In the genomic region with DNA sequence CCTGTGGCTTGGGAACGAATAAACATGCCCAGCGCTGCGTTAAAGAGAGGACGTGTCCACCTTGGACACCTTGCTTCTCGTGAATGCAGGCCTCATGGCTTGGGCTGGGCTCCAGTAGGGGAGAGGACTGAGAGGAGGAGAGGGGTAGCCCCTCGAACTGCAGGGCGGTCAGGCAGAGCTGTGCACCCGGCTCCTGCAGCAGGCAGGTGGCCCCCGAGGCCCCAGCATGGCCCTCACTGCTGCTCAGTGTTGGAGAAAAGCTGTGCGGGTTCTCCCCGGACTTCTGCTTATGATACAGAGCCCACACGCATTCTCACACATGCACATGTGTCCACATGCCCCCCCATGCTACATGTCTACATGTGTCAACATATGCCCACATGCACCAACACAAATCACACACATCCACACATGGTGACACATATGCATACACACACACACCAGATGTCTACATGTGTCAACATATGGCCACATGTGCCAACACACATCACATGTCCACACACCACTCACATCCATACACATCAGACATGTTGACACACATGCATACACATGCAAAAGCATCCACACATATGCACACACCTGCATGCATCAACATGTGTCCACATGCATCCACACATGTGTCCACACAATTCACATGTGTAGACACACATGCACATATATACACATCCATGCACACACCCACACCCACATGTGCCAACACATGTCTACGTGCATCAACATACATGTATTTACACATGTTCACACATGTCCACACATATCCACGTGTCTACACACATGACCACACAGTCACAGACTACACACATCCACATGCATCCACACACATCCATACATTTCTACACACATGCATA, we compare ENCODE assay signal across 22 cellular contexts. TPM values are rescaled to one million over a fixed set of nuclear protein-coding genes. Genes with fewer than 3 reads are reported as not detected.
A peak's percentile ranks its signal among the peaks of the same experiment; 100 is the strongest.
DNase-seq lines count a peak whose midpoint lies in the region; ATAC-seq and TF ChIP-seq lines count a peak whose summit lies in the region.
"Had no signal": no experiment of that assay in that cellular context is flagged by ENCODE, and none has a peak within 500 bp of the region (broad histone marks: within the 10 kb centered on the region; RNA-seq: fewer than 3 reads in every experiment).

No MANE protein-coding gene starts in this region.

- H3K4me3 ChIP-seq in heart left ventricle (peak overlapping the region; percentile 39 to 81 (median 64)), trophoblast cell (ENCODE audit: low read depth, low read length) (no peak overlapping the region), gastroesophageal sphincter (peak overlapping the region in 1 of 2 donors; percentile 58)
- H3K4me3 ChIP-seq: pancreas had no signal

- H3K9me3 ChIP-seq in heart left ventricle (no peaks in the 10 kb centered on the region), trophoblast cell (ENCODE audit: insufficient read depth, low read depth, low read length) (peaks cover 5% of the 10 kb centered on the region), gastroesophageal sphincter (no peaks in the 10 kb centered on the region)
- H3K9me3 ChIP-seq: pancreas had no signal

- peaks cover 0 to 20% (median 0%) of the 10 kb centered on the region in 9 donors for H3K36me3 ChIP-seq in heart left ventricle
- H3K36me3 ChIP-seq in trophoblast cell (ENCODE audit: control insufficient read depth in 1 of 2, insufficient read depth in 2 of 2, low read length in 2 of 2), result no peaks in the 10 kb centered on the region
- H3K36me3 ChIP-seq in gastroesophageal sphincter, result peaks cover 0 to 3% of the 10 kb centered on the region in 2 donors
- H3K36me3 ChIP-seq: pancreas had no signal

- ATAC-seq in heart left ventricle, result peak in 1 of 4 donors; percentile 1
- ATAC-seq in left ventricle myocardium superior, result no peak
- ATAC-seq in GM18867 (IDR thresholded peaks at IDR 0.05; ENCODE audit: unreplicated experiment), result no peak
- ATAC-seq in gastroesophageal sphincter, result no peak
- ATAC-seq in HG03135 (IDR thresholded peaks at IDR 0.05; ENCODE audit: unreplicated experiment), result no peak
- ATAC-seq: pancreas had no signal

- no peak overlapping the region for H2BK5ac ChIP-seq in trophoblast cell (ENCODE audit: low read depth, low read length, poor library complexity)

- no peak overlapping the region for H3K4ac ChIP-seq in trophoblast cell (ENCODE audit: low read depth, low read length)

- H3K18ac ChIP-seq in trophoblast cell (ENCODE audit: low read length), result no peak overlapping the region

- H3K9ac ChIP-seq in trophoblast cell (ENCODE audit: low read length), result no peak overlapping the region

- TF ChIP-seq CTCF in heart left ventricle (IDR thresholded peaks at IDR 0.05) (no peak), gastroesophageal sphincter (IDR thresholded peaks at IDR 0.05) (no peak)

- no peak overlapping the region for H2BK120ac ChIP-seq in trophoblast cell (ENCODE audit: insufficient read depth, low read length, poor library complexity)

- H2AFZ ChIP-seq in trophoblast cell (ENCODE audit: insufficient read depth, low read length, poor library complexity), result no peak overlapping the region

- WGBS in heart left ventricle, 4 donors, result 85 to 92% (median 90%) methylated on average over 13 to 14 of the region's 14 CpGs
- no CpG with 5 or more reads among the region's 14 CpGs for WGBS in trophoblast cell (ENCODE audit: extremely low coverage, insufficient coverage, insufficient read length)
- WGBS in gastroesophageal sphincter (ENCODE audit: low coverage in 1 of 2), 2 donors, result 84 to 88% methylated on average over 5 to 7 of the region's 14 CpGs

- H3K27ac ChIP-seq in heart left ventricle (peak overlapping the region in 5 of 12 donors; percentile 13 to 89 (median 85)), trophoblast cell (ENCODE audit: low read depth, low read length) (no peak overlapping the region), gastroesophageal sphincter (peak overlapping the region in 1 of 4 donors; percentile 86)
- H3K27ac ChIP-seq: pancreas had no signal

- H3K4me2 ChIP-seq in trophoblast cell (ENCODE audit: low read length), result no peak overlapping the region

- H2BK12ac ChIP-seq in trophoblast cell (ENCODE audit: low read length), result no peak overlapping the region

- peaks cover 2% of the 10 kb centered on the region for H3K79me1 ChIP-seq in trophoblast cell (ENCODE audit: low read length)

- no peak overlapping the region for H3K14ac ChIP-seq in trophoblast cell (ENCODE audit: low read length)

- no peak overlapping the region for H2AK5ac ChIP-seq in trophoblast cell (ENCODE audit: low read length)

- TF ChIP-seq POLR2A in heart left ventricle (IDR thresholded peaks at IDR 0.05), result no peak
- no peak for TF ChIP-seq POLR2A in gastroesophageal sphincter (IDR thresholded peaks at IDR 0.05)

- H3K79me2 ChIP-seq in trophoblast cell (ENCODE audit: control insufficient read depth, insufficient read depth, low read length, poor library complexity), result no peaks in the 10 kb centered on the region

- H4K8ac ChIP-seq in trophoblast cell (ENCODE audit: low read depth, low read length), result no peak overlapping the region

- intact Hi-C loops in heart left ventricle (cut with DNase I), result loop anchor here in 1 of 10 donors (5.0 kb wide), 1 partner anchor 46 kb away; no protein-coding TSS in a partner anchor
- intact Hi-C loops in cardiac septum (cut with DNase I), result no loop called here
- intact Hi-C loops in left ventricle myocardium superior (cut with micrococcal nuclease), result no loop called here

- H3K4me1 ChIP-seq in heart left ventricle (peaks cover 0 to 65% (median 23%) of the 10 kb centered on the region in 12 donors), trophoblast cell (ENCODE audit: control insufficient read depth in 1 of 2, insufficient read depth in 2 of 2, low read length in 2 of 2) (peaks cover 12 to 19% of the 10 kb centered on the region in 2 experiments), gastroesophageal sphincter (peaks cover 0 to 69% (median 6%) of the 10 kb centered on the region in 3 donors)

- peak overlapping the region; percentile 41 for H3K23ac ChIP-seq in trophoblast cell (ENCODE audit: low read length)

- no peak overlapping the region for H4K12ac ChIP-seq in trophoblast cell (ENCODE audit: low read depth, low read length)

- DNase-seq in heart left ventricle (no peak), cardiac septum (ENCODE audit: low spot score) (no peak), left ventricle myocardium superior (peak; percentile 21), trophoblast cell (no peak), NCI-H345 (lab: John Stamatoyannopoulos, UW) (no peak)
- DNase-seq: activated CD4-positive, alpha-beta T cell treated with anti-CD3 and anti-CD28 coated beads, Interleukin-2, amount 10 ng/mL, durations not matched to agents 24 days and 14 days; activated gamma-delta T cell treated with Interleukin-2 at 50 U/mL for 16 hours; activated T-cell treated with anti-CD3 and anti-CD28 coated beads, Interleukin-2, amount 50 U/mL, for 24 hours; CD4-positive, alpha-beta memory T cell; NCI-H1105; NCI-H2081; NCI-H2227 treated with DMSO at 0.1 percent for 48 hours; NCI-H69; pancreas; retina; SIG-M5; stimulated activated CD4-positive, alpha-beta T cell treated with anti-CD3 and anti-CD28 coated beads, Interleukin-2, amount 100 ng/mL, for 48 hours; SW 1271; T1000 had no signal

- H3K27me3 ChIP-seq in heart left ventricle, result no peaks in the 10 kb centered on the region
- H3K27me3 ChIP-seq in trophoblast cell (ENCODE audit: insufficient read depth, low read length), result no peaks in the 10 kb centered on the region
- no peaks in the 10 kb centered on the region for H3K27me3 ChIP-seq in gastroesophageal sphincter
- H3K27me3 ChIP-seq: pancreas had no signal

- no peak overlapping the region for H4K91ac ChIP-seq in trophoblast cell (ENCODE audit: low read depth, low read length)

- TF ChIP-seq EP300 in gastroesophageal sphincter (IDR thresholded peaks at IDR 0.05), result no peak

RNA-seq across cellular contexts. Expression of gene ADGRD1, which starts 3.0 kb away (rescaled TPM):
- 100 to 1,000 TPM in 2 of 9 donors, 10 to 100 TPM in 7; 36.3 to 109 (median 75.1) TPM for total RNA-seq in heart left ventricle
- 10 to 100 TPM; 22.7 to 25.7 TPM for polyA plus RNA-seq in heart left ventricle
- 54.6 TPM for total RNA-seq in cardiac septum
- total RNA-seq in left ventricle myocardium superior, result 83.6 TPM
- polyA plus RNA-seq in trophoblast cell (2013), result 0.36 and 0.76 TPM in 2 replicates
- 10 to 100 TPM; 19.1 to 43.4 (median 31.3) TPM for total RNA-seq in gastroesophageal sphincter
- total RNA-seq: CD4-positive, alpha-beta memory T cell had no signal
- polyA plus RNA-seq: CD4-positive, alpha-beta memory T cell had no signal
